Comparison of ENCODE assay signal across 33 cellular contexts in genomic region chr20:1955289-1955688, GRCh38. TPM values are rescaled to one million over a fixed set of nuclear protein-coding genes. Genes with fewer than 3 reads are reported as not detected.
DNase-seq lines count a peak whose midpoint lies in the region; ATAC-seq and TF ChIP-seq lines count a peak whose summit lies in the region.
"Had no signal": no experiment of that assay in that cellular context is flagged by ENCODE, and none has a peak within 500 bp of the region (broad histone marks: within the 10 kb centered on the region; RNA-seq: fewer than 3 reads in every experiment).

No MANE protein-coding gene starts in this region.

- BruUV-seq in OCI-LY7 (replicated peaks; lab: Mats Ljungman, UMichigan), result no TSS peak

- H3K9me2 ChIP-seq in OCI-LY7 (ENCODE audit: insufficient read depth, low read length), result no peaks in the 10 kb centered on the region

- peak overlapping the region; percentile 55; the same call in 1 of the 2 replicates for H3K4me2 ChIP-seq in OCI-LY7 (ENCODE audit: low read length)
- H3K4me2 ChIP-seq in neural progenitor cell, result no peak overlapping the region

- H3K4me1 Mint-ChIP-seq in neural progenitor cell, result peaks cover 22% of the 10 kb centered on the region
- peaks cover 3% of the 10 kb centered on the region for H3K4me1 Mint-ChIP-seq in activated naive CD8-positive, alpha-beta T cell treated with anti-CD3 and anti-CD28 coated beads for 36 hours
- H3K4me1 Mint-ChIP-seq: activated CD4-positive, alpha-beta T cell treated with anti-CD3 and anti-CD28 coated beads, Interleukin-2, amount 10 ng/mL, durations not matched to agents 7 days and 5 days had no signal

- H3K4me3 ChIP-seq in OCI-LY7 (ENCODE audit: low read depth, low read length, poor library complexity, severe bottlenecking) (no peak overlapping the region), neural progenitor cell (no peak overlapping the region)
- H3K4me3 ChIP-seq: K562, lower lobe of right lung, mucosa of descending colon, pancreas, stomach, vagina had no signal

- H3K9me3 ChIP-seq in OCI-LY7 (ENCODE audit: low read length) (no peaks in the 10 kb centered on the region; the same call in 1 of the 2 replicates), neural progenitor cell (ENCODE audit: low read depth) (no peaks in the 10 kb centered on the region)
- H3K9me3 ChIP-seq: BE2C, Caco-2, lower lobe of right lung, mucosa of descending colon, pancreas, stomach, vagina had no signal

- intact Hi-C loops in OCI-LY7 (cut with micrococcal nuclease; ENCODE audit: unreplicated experiment), result no loop called here

- peaks cover 2% of the 10 kb centered on the region for H3K27me3 Mint-ChIP-seq in neural progenitor cell (ENCODE audit: insufficient read depth, low read depth)
- peaks cover 20% of the 10 kb centered on the region for H3K27me3 Mint-ChIP-seq in activated naive CD8-positive, alpha-beta T cell treated with anti-CD3 and anti-CD28 coated beads for 36 hours

- POLR2A ChIA-PET in OCI-LY7 (lab: Charles Lee), result interaction anchor here (0.7 kb wide), 1 partner anchor 148 kb away, joined by 4 read pairs; no protein-coding TSS in a partner anchor

- H4K20me1 ChIP-seq in OCI-LY7 (ENCODE audit: insufficient read depth, low read length), result no peaks in the 10 kb centered on the region
- no peaks in the 10 kb centered on the region for H4K20me1 ChIP-seq in neural progenitor cell (ENCODE audit: low read depth)

- CTCF ChIA-PET in OCI-LY7 (lab: Charles Lee; ENCODE audit: unreplicated experiment), result interaction anchor here (1.3 kb wide), 1 partner anchor 178 kb away, joined by 3 read pairs; no protein-coding TSS in a partner anchor

- no peaks in the 10 kb centered on the region for H3K36me3 Mint-ChIP-seq in neural progenitor cell
- no peaks in the 10 kb centered on the region for H3K36me3 Mint-ChIP-seq in activated naive CD8-positive, alpha-beta T cell treated with anti-CD3 and anti-CD28 coated beads for 36 hours
- H3K36me3 Mint-ChIP-seq: activated naive CD8-positive, alpha-beta T cell; natural killer cell treated with Interleukin-12 subunit alpha and Interleukin-12 subunit beta and Interleukin-15 and Interleukin-18, amount 100 ng/mL, for 72 hours had no signal

- no peak overlapping the region for H3K27ac Mint-ChIP-seq in neural progenitor cell
- no peak overlapping the region for H3K27ac Mint-ChIP-seq in activated naive CD8-positive, alpha-beta T cell treated with anti-CD3 and anti-CD28 coated beads for 36 hours
- H3K27ac Mint-ChIP-seq: activated CD4-positive, alpha-beta T cell treated with anti-CD3 and anti-CD28 coated beads, Interleukin-2, amount 10 ng/mL, durations not matched to agents 7 days and 5 days; activated naive CD8-positive, alpha-beta T cell; natural killer cell treated with Interleukin-12 subunit alpha and Interleukin-12 subunit beta and Interleukin-15 and Interleukin-18, amount 100 ng/mL, for 72 hours had no signal

- no peak overlapping the region for H2AFZ ChIP-seq in OCI-LY7 (ENCODE audit: low read length)
- no peak overlapping the region for H2AFZ ChIP-seq in neural progenitor cell (replicated peaks)

- H3K9me3 Mint-ChIP-seq in neural progenitor cell, result no peaks in the 10 kb centered on the region
- no peaks in the 10 kb centered on the region for H3K9me3 Mint-ChIP-seq in activated naive CD8-positive, alpha-beta T cell treated with anti-CD3 and anti-CD28 coated beads for 36 hours
- H3K9me3 Mint-ChIP-seq: activated CD4-positive, alpha-beta T cell treated with anti-CD3 and anti-CD28 coated beads, Interleukin-2, amount 10 ng/mL, durations not matched to agents 7 days and 5 days; natural killer cell treated with Interleukin-12 subunit alpha and Interleukin-12 subunit beta and Interleukin-15 and Interleukin-18, amount 100 ng/mL, for 72 hours had no signal

- H3K27ac ChIP-seq in OCI-LY7 (ENCODE audit: low read depth, low read length, poor library complexity, severe bottlenecking), result no peak overlapping the region
- no peak overlapping the region for H3K27ac ChIP-seq in neural progenitor cell
- H3K27ac ChIP-seq: lower lobe of right lung, pancreas, vagina, VCaP had no signal

- no peaks in the 10 kb centered on the region for H3K27me3 ChIP-seq in neural progenitor cell
- H3K27me3 ChIP-seq: BE2C, pancreas, vagina had no signal

- peaks cover 43% of the 10 kb centered on the region for H3K4me1 ChIP-seq in OCI-LY7 (ENCODE audit: insufficient read depth, low read length, poor library complexity, severe bottlenecking)
- peaks cover 20% of the 10 kb centered on the region for H3K4me1 ChIP-seq in neural progenitor cell
- H3K4me1 ChIP-seq: BE2C, lower lobe of right lung, pancreas, stomach, vagina had no signal

- no peak for ATAC-seq in GM19324 (IDR thresholded peaks at IDR 0.05; ENCODE audit: low FRiP score, unreplicated experiment)
- ATAC-seq: K562; natural killer cell treated with Interleukin-12 subunit alpha and Interleukin-12 subunit beta and Interleukin-15 and Interleukin-18, amount 100 ng/mL, for 72 hours had no signal

- H3K79me2 ChIP-seq in OCI-LY7 (ENCODE audit: insufficient read depth, low read depth, low read length) (no peaks in the 10 kb centered on the region), neural progenitor cell (ENCODE audit: low read depth) (no peaks in the 10 kb centered on the region)

- H3K9ac ChIP-seq in neural progenitor cell, result no peak overlapping the region

- H3K36me3 ChIP-seq in OCI-LY7 (ENCODE audit: insufficient read depth, low read length) (no peaks in the 10 kb centered on the region), neural progenitor cell (no peaks in the 10 kb centered on the region)
- H3K36me3 ChIP-seq: BE2C, lower lobe of right lung, pancreas, stomach, vagina had no signal

- H3F3A ChIP-seq in neural progenitor cell (ENCODE audit: low read depth), result peaks cover 13% of the 10 kb centered on the region

- no peak for TF ChIP-seq CTCF in OCI-LY7 (conservative IDR thresholded peaks at IDR 0.05; ENCODE audit: low read length)
- no peak for TF ChIP-seq CTCF in neural progenitor cell (IDR thresholded peaks at IDR 0.05)

- peak; percentile 39 for DNase-seq in ELF-1 (ENCODE audit: low read depth, low spot score)
- DNase-seq in OCI-LY7 (ENCODE audit: low spot score), result no peak
- peak; percentile 45 for DNase-seq in iPS DF 19.7 (ENCODE audit: low read depth, low spot score)
- DNase-seq in neural progenitor cell (ENCODE audit: low spot score), result peak; percentile 25
- no peak for DNase-seq in NCI-H2081 (lab: John Stamatoyannopoulos, UW)
- DNase-seq in HuH-7.5 (ENCODE audit: low spot score), result no peak
- DNase-seq in activated naive CD8-positive, alpha-beta T cell treated with anti-CD3 and anti-CD28 coated beads for 36 hours, result no peak
- DNase-seq: ACHN; activated CD4-positive, alpha-beta T cell treated with anti-CD3 and anti-CD28 coated beads, Interleukin-2, amount 10 ng/mL, durations not matched to agents 7 days and 5 days; aorta; BE2C; Caco-2; DMS53; lower lobe of right lung; mucosa of descending colon; NCI-H1092 treated with DMSO at 0.1 percent for 48 hours; NCI-H1694 treated with DMSO at 0.1 percent for 48 hours; NCI-H446 treated with DMSO at 0.1 percent for 48 hours; pancreas; stimulated activated CD4-positive, alpha-beta T cell treated with anti-CD3 and anti-CD28 coated beads, Interleukin-1b, Interleukin-23, amount 100 ng/mL, for 48 hours; stomach; T1000 had no signal

- no peak overlapping the region for H3K4me3 Mint-ChIP-seq in neural progenitor cell
- no peak overlapping the region for H3K4me3 Mint-ChIP-seq in activated naive CD8-positive, alpha-beta T cell treated with anti-CD3 and anti-CD28 coated beads for 36 hours
- H3K4me3 Mint-ChIP-seq: activated CD4-positive, alpha-beta T cell treated with anti-CD3 and anti-CD28 coated beads, Interleukin-2, amount 10 ng/mL, durations not matched to agents 7 days and 5 days; activated naive CD8-positive, alpha-beta T cell; natural killer cell treated with Interleukin-12 subunit alpha and Interleukin-12 subunit beta and Interleukin-15 and Interleukin-18, amount 100 ng/mL, for 72 hours had no signal

RNA-seq across cellular contexts. Expression of gene PDYN, which starts 38.6 kb away (rescaled TPM):
- total RNA-seq in OCI-LY7 (2014; rRNA removed; shearing (Covaris generic)), result not detected in 2 replicates
- not detected in 2 replicates for total RNA-seq in OCI-LY7 (2022)
- total RNA-seq in neural progenitor cell (ENCODE audit: low replicate concordance), result 0.12 and 0.30 TPM in 2 replicates
- total RNA-seq in activated naive CD8-positive, alpha-beta T cell treated with anti-CD3 and anti-CD28 coated beads for 36 hours, result not detected
- total RNA-seq: activated CD4-positive, alpha-beta T cell treated with anti-CD3 and anti-CD28 coated beads, Interleukin-2, amount 10 ng/mL, durations not matched to agents 7 days and 5 days; activated CD8-positive, alpha-beta memory T cell treated with anti-CD3 and anti-CD28 coated beads for 36 hours; aorta; bronchial epithelial cell; Caco-2; G401; K562; lower lobe of right lung; M059J; mucosa of descending colon; natural killer cell treated with Interleukin-12 subunit alpha and Interleukin-12 subunit beta and Interleukin-15 and Interleukin-18, amount 100 ng/mL, for 72 hours; pancreas; RPMI7951; stomach; vagina had no signal

Comparison
In these comparisons a context has a peak if more than half of its experiments do, and no peak if none do; other contexts are left out.
1. DNase-seq: peak in ELF-1 (single experiment), iPS DF 19.7 (single experiment) and neural progenitor cell (single experiment); none in OCI-LY7 (single experiment), NCI-H2081 (0 of 2), HuH-7.5 (single experiment) and activated naive CD8-positive, alpha-beta T cell treated with anti-CD3 and anti-CD28 coated beads for 36 hours (single experiment).